In the genomic region with DNA sequence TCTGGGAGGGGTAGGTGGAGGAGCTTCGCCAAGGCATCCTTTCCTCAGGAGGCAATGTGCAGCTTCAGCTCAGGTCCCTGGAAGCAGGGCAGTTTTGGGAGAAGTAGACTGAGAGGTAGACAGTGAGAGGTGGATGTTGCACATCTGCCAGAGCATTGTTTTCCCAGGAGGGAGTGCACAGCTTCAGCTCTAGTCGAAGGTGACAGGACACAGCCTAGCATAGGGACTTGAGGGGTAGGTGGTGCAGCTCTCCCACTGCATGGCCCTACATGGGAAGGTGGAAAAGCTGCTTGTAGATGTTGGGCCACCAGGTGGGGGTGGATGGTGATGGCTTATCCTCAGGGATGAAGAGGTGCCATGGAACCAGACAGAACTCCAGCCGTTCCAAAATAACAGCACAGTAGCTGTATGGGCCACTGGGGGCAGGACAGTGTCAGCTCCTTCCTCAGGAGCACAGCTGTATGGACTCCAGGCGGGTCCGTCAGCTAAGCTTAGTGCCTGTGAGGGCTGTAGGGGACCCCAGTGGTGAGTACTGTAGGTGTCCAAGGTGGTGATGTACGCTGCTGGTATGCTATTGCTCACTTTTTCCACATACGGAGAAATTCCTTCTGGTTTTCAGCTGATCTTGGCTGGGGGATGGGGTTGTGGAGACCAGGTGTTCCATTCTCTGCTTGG, we compare ENCODE assay signal across 16 cellular contexts. TPM values are rescaled to one million over a fixed set of nuclear protein-coding genes. Genes with fewer than 3 reads are reported as not detected.
DNase-seq lines count a peak whose midpoint lies in the region; ATAC-seq, FAIRE-seq and TF ChIP-seq lines count a peak whose summit lies in the region.
"Had no signal": no experiment of that assay in that cellular context is flagged by ENCODE, and none has a peak within 500 bp of the region (broad histone marks: within the 10 kb centered on the region; RNA-seq: fewer than 3 reads in every experiment).

No MANE protein-coding gene starts in this region.

- 74% methylated on average over 7 of the region's 7 CpGs for WGBS in right cardiac atrium
- 70% methylated on average over 7 of the region's 7 CpGs for WGBS in GM12878 (ENCODE audit: insufficient coverage, insufficient replicate concordance, low lambda C conversion rate, missing lambda C conversion rate)
- WGBS in suprapubic skin: 85% methylated on average over 7 of the region's 7 CpGs

- H3K4me1 ChIP-seq in right cardiac atrium (ENCODE audit: control insufficient read depth, insufficient read depth, low read length): peaks cover 12% of the 10 kb centered on the region
- H3K4me1 ChIP-seq in right atrium auricular region: peaks cover 0 to 12% of the 10 kb centered on the region in 2 donors
- no peaks in the 10 kb centered on the region for H3K4me1 ChIP-seq in GM12878 (ENCODE audit: control insufficient read depth, insufficient read depth, low read length)
- H3K4me1 ChIP-seq in keratinocyte (ENCODE audit: control insufficient read depth, extremely low read depth, insufficient read depth, low read length): peaks cover 47% of the 10 kb centered on the region
- H3K4me1 ChIP-seq in suprapubic skin: peaks cover 29% of the 10 kb centered on the region

- ATAC-seq in right cardiac atrium: peak; percentile 30 to 33
- peak; percentile 38 for ATAC-seq in GM12878
- ATAC-seq in GM18873 (IDR thresholded peaks at IDR 0.05; ENCODE audit: low FRiP score, unreplicated experiment): no peak
- ATAC-seq: activated CD4-positive, CD25-positive, alpha-beta regulatory T cell treated with anti-CD3 and anti-CD28 coated beads, Interleukin-2, amount 50 U/mL, for 24 hours had no signal

- RAD21 ChIA-PET in GM12878 (lab: Charles Lee; ENCODE audit: unreplicated experiment): interaction anchor here (1.6 kb wide), 1 partner anchor 10 kb away, joined by 5 read pairs; no protein-coding TSS in a partner anchor

- H3K27me3 ChIP-seq in right cardiac atrium (ENCODE audit: control insufficient read depth, insufficient read depth) (no peaks in the 10 kb centered on the region), right atrium auricular region (no peaks in the 10 kb centered on the region), GM12878 (replicated peaks in 1 of 2; ENCODE audit: control insufficient read depth in 2 of 2, insufficient read depth in 2 of 2, low read length in 1 of 2) (no peaks in the 10 kb centered on the region), keratinocyte (ENCODE audit: control insufficient read depth, extremely low read depth, insufficient read depth, low read length) (no peaks in the 10 kb centered on the region), suprapubic skin (no peaks in the 10 kb centered on the region), WERI-Rb-1 (ENCODE audit: insufficient read depth, low read depth, severe bottlenecking) (no peaks in the 10 kb centered on the region)
- H3K27me3 ChIP-seq: neutrophil had no signal

- CTCF ChIA-PET in GM12878 (lab: Yijun Ruan, JAX): interaction anchor here (0.7 to 1.0 kb wide), 3 partner anchors 15 to 107 kb away, joined by 3 to 4 read pairs (median 3); no protein-coding TSS in a partner anchor

- H3K79me2 ChIP-seq in GM12878 (ENCODE audit: control insufficient read depth, insufficient read depth, low read length) (peaks cover 7% of the 10 kb centered on the region), keratinocyte (ENCODE audit: control insufficient read depth, insufficient read depth, low read length) (peaks cover 43% of the 10 kb centered on the region)

- intact Hi-C loops in right cardiac atrium (cut with DNase I): no loop called here
- intact Hi-C loops in GM12878 (cut with micrococcal nuclease; ENCODE audit: unreplicated experiment): no loop called here

- H3K4me3 ChIP-seq in right cardiac atrium (ENCODE audit: low read length) (no peak overlapping the region), right atrium auricular region (no peak overlapping the region), GM12878 (no peak overlapping the region), keratinocyte (ENCODE audit: control insufficient read depth in 2 of 3, extremely low read depth in 1 of 3, insufficient read depth in 2 of 3, low read depth in 1 of 3, low read length in 3 of 3) (peak overlapping the region in 1 of 3 experiments; percentile 2), suprapubic skin (no peak overlapping the region), WERI-Rb-1 (ENCODE audit: low read depth, low read length) (no peak overlapping the region)
- H3K4me3 ChIP-seq: lung, thoracic aorta had no signal

- H3K27ac ChIP-seq in right cardiac atrium (ENCODE audit: low read length): no peak overlapping the region
- no peak overlapping the region for H3K27ac ChIP-seq in right atrium auricular region
- no peak overlapping the region for H3K27ac ChIP-seq in GM12878 (ENCODE audit: control insufficient read depth, insufficient read depth)
- H3K27ac ChIP-seq in keratinocyte (ENCODE audit: control insufficient read depth, insufficient read depth, low read length): peak overlapping the region; percentile 82
- H3K27ac ChIP-seq in suprapubic skin: peak overlapping the region; percentile 51
- no peak overlapping the region for H3K27ac ChIP-seq in WERI-Rb-1
- H3K27ac ChIP-seq: neutrophil, thoracic aorta had no signal

- H4K20me1 ChIP-seq in GM12878 (ENCODE audit: control insufficient read depth, insufficient read depth) (no peaks in the 10 kb centered on the region), keratinocyte (ENCODE audit: control insufficient read depth, extremely low read depth, insufficient read depth, low read length) (peaks cover 13% of the 10 kb centered on the region)

- TF ChIP-seq POLR2A in GM12878 (IDR thresholded peaks at IDR 0.05; ENCODE audit: low read depth, low read length) (peak; percentile 14; the same call in 1 of the 2 replicates), suprapubic skin (IDR thresholded peaks at IDR 0.05) (no peak)

- H3K9ac ChIP-seq in GM12878 (ENCODE audit: control insufficient read depth, insufficient read depth, low read length): no peak overlapping the region
- H3K9ac ChIP-seq in keratinocyte (ENCODE audit: control insufficient read depth, extremely low read depth, insufficient read depth, low read length): peak overlapping the region; percentile 40

- TF ChIP-seq RAD21 in GM12878 (IDR thresholded peaks at IDR 0.05; ENCODE audit: insufficient read depth, low read depth, low read length): no peak

- H3K9me1 ChIP-seq in keratinocyte (ENCODE audit: control insufficient read depth, extremely low read depth, insufficient read depth, low read length): peaks cover 10% of the 10 kb centered on the region

- POLR2A ChIA-PET in GM12878 (lab: Charles Lee): interaction anchor here (0.9 to 1.1 kb wide), 3 partner anchors 9 to 13 kb away, joined by 3 read pairs; no protein-coding TSS in a partner anchor

- SMC1A ChIA-PET in GM12878 (lab: Charles Lee; ENCODE audit: uncharacterized antibody, unreplicated experiment): interaction anchor here (0.5 to 2.5 kb wide), 3 partner anchors 11 to 55 kb away, joined by 3 to 7 read pairs (median 5); no protein-coding TSS in a partner anchor

- no peak for FAIRE-seq in GM12878 (lab: Jason Lieb, UNC)
- FAIRE-seq in keratinocyte (lab: Jason Lieb, UNC): no peak

- BruUV-seq in GM12878 (replicated peaks; lab: Mats Ljungman, UMichigan): no TSS peak

- H2AFZ ChIP-seq in GM12878 (ENCODE audit: control insufficient read depth, low read depth, low read length) (no peak overlapping the region), keratinocyte (ENCODE audit: control insufficient read depth, low read length) (no peak overlapping the region)

- H3K9me3 ChIP-seq in right cardiac atrium (ENCODE audit: control insufficient read depth, low read length): no peaks in the 10 kb centered on the region
- H3K9me3 ChIP-seq in right atrium auricular region: no peaks in the 10 kb centered on the region
- no peaks in the 10 kb centered on the region for H3K9me3 ChIP-seq in GM12878 (replicated peaks; ENCODE audit: control insufficient read depth, insufficient read depth, low read length)
- no peaks in the 10 kb centered on the region for H3K9me3 ChIP-seq in keratinocyte (ENCODE audit: control insufficient read depth, low read depth, low read length)
- no peaks in the 10 kb centered on the region for H3K9me3 ChIP-seq in suprapubic skin
- no peaks in the 10 kb centered on the region for H3K9me3 ChIP-seq in WERI-Rb-1 (ENCODE audit: severe bottlenecking)
- H3K9me3 ChIP-seq: neutrophil had no signal

- in situ Hi-C loops in GM12878 (cut with MboI): no loop called here

- TF ChIP-seq EP300 in GM12878 (IDR thresholded peaks at IDR 0.05; ENCODE audit: borderline replicate concordance in 1 of 2, control insufficient read depth in 1 of 2, low read depth in 2 of 2, low read length in 2 of 2): no peak
- no peak for TF ChIP-seq EP300 in suprapubic skin (IDR thresholded peaks at IDR 0.05)

- H3K36me3 ChIP-seq in right atrium auricular region (peaks cover 23% of the 10 kb centered on the region), GM12878 (ENCODE audit: control insufficient read depth in 2 of 2, insufficient read depth in 2 of 2, low read length in 1 of 2) (peaks cover 5 to 16% of the 10 kb centered on the region in 2 experiments), keratinocyte (ENCODE audit: control insufficient read depth in 2 of 2, extremely low read depth in 1 of 2, insufficient read depth in 2 of 2, low read length in 2 of 2) (peaks cover 0 to 18% of the 10 kb centered on the region in 2 experiments), suprapubic skin (peaks cover 17% of the 10 kb centered on the region), WERI-Rb-1 (peaks cover 19% of the 10 kb centered on the region)
- H3K36me3 ChIP-seq: neutrophil had no signal

- DNase-seq in right cardiac atrium (no peak), right atrium auricular region (ENCODE audit: low spot score) (no peak), GM12878 (ENCODE audit: low read depth, low spot score) (no peak), keratinocyte (ENCODE audit: low read depth, low spot score) (no peak), suprapubic skin (ENCODE audit: low spot score in 2 of 2) (no peak), NCI-H2196 treated with DMSO at 0.1 percent for 48 hours (lab: John Stamatoyannopoulos, UW; ENCODE audit: unreplicated experiment) (no peak), WERI-Rb-1 (no peak)
- DNase-seq: activated naive CD4-positive, alpha-beta T cell treated with anti-CD3 and anti-CD28 coated beads, Interleukin-2, amount 10 ng/mL, durations not matched to agents 7 days and 5 days; NCI-H2227 treated with DMSO at 0.1 percent for 48 hours; stimulated activated CD4-positive, alpha-beta T cell treated with anti-CD3 and anti-CD28 coated beads, Interleukin-12 subunit alpha, Interleukin-12 subunit beta, amount 100 ng/mL, for 4 hours; SW 1271 had no signal

- no peak overlapping the region for H3K4me2 ChIP-seq in GM12878 (ENCODE audit: control insufficient read depth, insufficient read depth)
- peak overlapping the region; percentile 55 for H3K4me2 ChIP-seq in keratinocyte (ENCODE audit: control insufficient read depth, extremely low read depth, insufficient read depth, low read depth, low read length)

- no peak for TF ChIP-seq CTCF in right atrium auricular region (IDR thresholded peaks at IDR 0.05)
- no peak for TF ChIP-seq CTCF in GM12878 (IDR thresholded peaks at IDR 0.05 in 2 of 3, conservative IDR thresholded peaks at IDR 0.05 in 1 of 3; ENCODE audit: control insufficient read depth in 2 of 3, extremely low read depth in 1 of 3, insufficient read depth in 1 of 3, low read depth in 3 of 3, low read length in 3 of 3)
- peak in 2 of 3 experiments; percentile 12 to 13 for TF ChIP-seq CTCF in keratinocyte (optimal IDR thresholded peaks at IDR 0.05 in 1 of 3, IDR thresholded peaks at IDR 0.05 in 1 of 3, conservative IDR thresholded peaks at IDR 0.05 in 1 of 3; ENCODE audit: extremely low read depth in 1 of 3, insufficient read depth in 2 of 3, low read length in 3 of 3)
- no peak for TF ChIP-seq CTCF in suprapubic skin (IDR thresholded peaks at IDR 0.05)
- no peak for TF ChIP-seq CTCF in WERI-Rb-1 (IDR thresholded peaks at IDR 0.05; ENCODE audit: low read depth, low read length)

- dilution Hi-C loops in keratinocyte (cut with MboI; ENCODE audit: extremely low pct_ligation_motif_present, low sequenced_read_pairs): no loop called here

RNA-seq across cellular contexts. Expression of gene ZNF543, which starts 17.4 kb away (rescaled TPM):
- total RNA-seq in right cardiac atrium: 1 to 10 TPM; 5.8 to 7.6 (median 6.6) TPM
- 2.1 TPM for polyA plus RNA-seq in right cardiac atrium
- 1 to 10 TPM; 6.0 to 7.8 TPM for total RNA-seq in right atrium auricular region
- total RNA-seq in GM12878 (2013; cell fraction: nucleolus; rRNA removed): 20.8 and 22.8 TPM in 2 replicates
- 9.0 and 9.5 TPM in 2 replicates for total RNA-seq in GM12878 (2014; rRNA removed)
- total RNA-seq in GM12878 (2014; rRNA removed; fragmentation: Illumina TruSeq; extraction: Trizol): 8.5 and 8.6 TPM in 2 replicates
- total RNA-seq in GM12878 (2021): 7.3 and 8.0 TPM in 2 replicates
- 2.7 TPM for polyA plus RNA-seq in GM12878 (2011; ENCODE audit: low read depth)
- polyA plus RNA-seq in GM12878 (2011; rRNA removed): 3.4 and 4.5 TPM in 2 replicates
- 2.3 and 2.9 TPM in 2 replicates for polyA plus RNA-seq in GM12878 (2011; cell fraction: cytosol; rRNA removed)
- 2.8 TPM in 2 replicates for polyA plus RNA-seq in GM12878 (2011; cell fraction: nucleus; rRNA removed)
- 2.7 and 3.0 TPM in 2 replicates for polyA plus RNA-seq in GM12878 (2012)
- polyA plus RNA-seq in GM12878 (2014; fragmentation: Illumina TruSeq; extraction: Trizol): 2.4 and 2.7 TPM in 2 replicates
- polyA plus RNA-seq in GM12878 (2014; fragmentation: Nextera tagmentation; extraction: Ambion mirVana): under 1 TPM; 0.53 to 0.74 TPM
- 3.2 and 3.5 TPM in 2 replicates for polyA plus RNA-seq in GM12878 (2014; rRNA removed)
- polyA plus RNA-seq in GM12878 (2016; fragmentation: Nextera tagmentation; extraction: Ambion mirVana): 1 to 10 TPM; 3.7 to 4.3 TPM
- 13.2 and 14.1 TPM in 2 replicates for polyA minus RNA-seq in GM12878 (2011; rRNA and poly(A)+ RNA removed)
- polyA minus RNA-seq in GM12878 (2011; cell fraction: cytosol; rRNA and poly(A)+ RNA removed): 5.6 TPM in 2 replicates
- polyA minus RNA-seq in GM12878 (2011; cell fraction: nucleus; rRNA and poly(A)+ RNA removed): 5.6 and 7.7 TPM in 2 replicates
- polyA plus RNA-seq in keratinocyte: 2.1 to 2.9 TPM (median 2.5 TPM) in 3 replicates
- 1.4 TPM for polyA plus RNA-seq in keratinocyte (2011; ENCODE audit: low read depth)
- 0.99 and 1.4 TPM in 2 replicates for polyA plus RNA-seq in keratinocyte (2011; cell fraction: cytosol; rRNA removed)
- polyA plus RNA-seq in keratinocyte (2011; cell fraction: nucleus; rRNA removed): 3.3 and 3.8 TPM in 2 replicates
- 1.5 and 2.6 TPM in 2 replicates for polyA plus RNA-seq in keratinocyte (2012; ENCODE audit: low replicate concordance)
- polyA minus RNA-seq in keratinocyte: 3.2 to 9.7 TPM (median 9.5 TPM) in 3 replicates
- polyA minus RNA-seq in keratinocyte (2011; cell fraction: cytosol; rRNA and poly(A)+ RNA removed): 5.6 TPM
- polyA minus RNA-seq in keratinocyte (2011; cell fraction: nucleus; rRNA and poly(A)+ RNA removed): 7.6 and 13.2 TPM in 2 replicates
- total RNA-seq in suprapubic skin: 10 to 100 TPM in 3 of 4 donors, 1 to 10 TPM in 1; 9.8 to 15.8 (median 11.6) TPM

RNA-seq across cellular contexts. Expression of gene ZNF460, which starts 22.6 kb away (rescaled TPM):
- total RNA-seq in right cardiac atrium (10 to 100 TPM; 30.6 to 46.5 (median 36.1) TPM), right atrium auricular region (10 to 100 TPM; 34.7 to 38.3 TPM), GM12878 (2014; rRNA removed) (34.4 and 37.5 TPM in 2 replicates), GM12878 (2014; rRNA removed; fragmentation: Illumina TruSeq; extraction: Trizol) (42.4 and 46.5 TPM in 2 replicates), GM12878 (2021) (41.7 and 43.0 TPM in 2 replicates), suprapubic skin (100 to 1,000 TPM in 1 of 4 donors, 10 to 100 TPM in 3; 75.2 to 101 (median 78.6) TPM)
- polyA plus RNA-seq in right cardiac atrium (3.5 TPM), GM12878 (2011; rRNA removed) (23.8 and 25.2 TPM in 2 replicates), GM12878 (2014; fragmentation: Illumina TruSeq; extraction: Trizol) (1.5 and 2.8 TPM in 2 replicates), GM12878 (2014; fragmentation: Nextera tagmentation; extraction: Ambion mirVana) (under 1 TPM; 0.15 to 0.58 TPM), GM12878 (2014; rRNA removed) (7.7 and 8.5 TPM in 2 replicates), GM12878 (2016; fragmentation: Nextera tagmentation; extraction: Ambion mirVana) (1 to 10 TPM; 8.0 to 8.9 TPM), keratinocyte (10.3 to 16.9 TPM (median 15.2 TPM) in 3 replicates)
- total RNA-seq in GM12878 (2013; cell fraction: nucleolus; rRNA removed): 431 and 458 TPM in 2 replicates
- 3.1 TPM for polyA plus RNA-seq in GM12878 (2011; ENCODE audit: low read depth)
- 18.2 and 19.4 TPM in 2 replicates for polyA plus RNA-seq in GM12878 (2011; cell fraction: cytosol; rRNA removed)
- polyA plus RNA-seq in GM12878 (2011; cell fraction: nucleus; rRNA removed): 15.9 and 20.0 TPM in 2 replicates
- polyA plus RNA-seq in GM12878 (2012): 3.0 TPM in 2 replicates
- polyA minus RNA-seq in GM12878 (2011; rRNA and poly(A)+ RNA removed): 238 and 280 TPM in 2 replicates
- polyA minus RNA-seq in GM12878 (2011; cell fraction: cytosol; rRNA and poly(A)+ RNA removed): 72.3 and 73.4 TPM in 2 replicates
- 77.2 and 85.8 TPM in 2 replicates for polyA minus RNA-seq in GM12878 (2011; cell fraction: nucleus; rRNA and poly(A)+ RNA removed)
- 10.3 TPM for polyA plus RNA-seq in keratinocyte (2011; ENCODE audit: low read depth)
- polyA plus RNA-seq in keratinocyte (2011; cell fraction: cytosol; rRNA removed): 4.2 and 5.9 TPM in 2 replicates
- polyA plus RNA-seq in keratinocyte (2011; cell fraction: nucleus; rRNA removed): 42.5 and 43.0 TPM in 2 replicates
- 2.1 and 10.8 TPM in 2 replicates for polyA plus RNA-seq in keratinocyte (2012; ENCODE audit: low replicate concordance)
- 99.8 to 260 TPM (median 199 TPM) in 3 replicates for polyA minus RNA-seq in keratinocyte
- 67.9 TPM for polyA minus RNA-seq in keratinocyte (2011; cell fraction: cytosol; rRNA and poly(A)+ RNA removed)
- polyA minus RNA-seq in keratinocyte (2011; cell fraction: nucleus; rRNA and poly(A)+ RNA removed): 228 and 328 TPM in 2 replicates

RNA-seq across cellular contexts. Expression of gene ZNF304, which starts 48.2 kb away (rescaled TPM):
- total RNA-seq in right cardiac atrium (10 to 100 TPM in 3 of 4 donors, 1 to 10 TPM in 1; 8.5 to 12.6 (median 11.2) TPM), right atrium auricular region (1 to 10 TPM; 6.6 to 8.2 TPM), GM12878 (2014; rRNA removed) (7.3 and 7.4 TPM in 2 replicates), GM12878 (2014; rRNA removed; fragmentation: Illumina TruSeq; extraction: Trizol) (9.4 and 9.7 TPM in 2 replicates), GM12878 (2021) (8.6 and 8.8 TPM in 2 replicates), suprapubic skin (10 to 100 TPM in 3 of 4 donors, 1 to 10 TPM in 1; 10.0 to 12.4 (median 11.3) TPM)
- polyA plus RNA-seq in right cardiac atrium (3.9 TPM), GM12878 (2011; rRNA removed) (11.6 and 12.1 TPM in 2 replicates), GM12878 (2014; fragmentation: Illumina TruSeq; extraction: Trizol) (8.0 and 9.0 TPM in 2 replicates), GM12878 (2014; fragmentation: Nextera tagmentation; extraction: Ambion mirVana) (1 to 10 TPM; 1.1 to 1.5 TPM), GM12878 (2014; rRNA removed) (5.0 and 5.5 TPM in 2 replicates), GM12878 (2016; fragmentation: Nextera tagmentation; extraction: Ambion mirVana) (1 to 10 TPM; 5.0 to 6.6 TPM), keratinocyte (7.4 to 8.1 TPM (median 7.7 TPM) in 3 replicates)
- total RNA-seq in GM12878 (2013; cell fraction: nucleolus; rRNA removed): 14.3 and 14.6 TPM in 2 replicates
- polyA plus RNA-seq in GM12878 (2011; ENCODE audit: low read depth): 4.9 TPM
- polyA plus RNA-seq in GM12878 (2011; cell fraction: cytosol; rRNA removed): 7.4 and 9.1 TPM in 2 replicates
- 9.2 and 10.4 TPM in 2 replicates for polyA plus RNA-seq in GM12878 (2011; cell fraction: nucleus; rRNA removed)
- 6.2 and 7.2 TPM in 2 replicates for polyA plus RNA-seq in GM12878 (2012)
- 18.6 and 20.1 TPM in 2 replicates for polyA minus RNA-seq in GM12878 (2011; rRNA and poly(A)+ RNA removed)
- polyA minus RNA-seq in GM12878 (2011; cell fraction: cytosol; rRNA and poly(A)+ RNA removed): 6.0 and 7.2 TPM in 2 replicates
- 5.8 and 7.3 TPM in 2 replicates for polyA minus RNA-seq in GM12878 (2011; cell fraction: nucleus; rRNA and poly(A)+ RNA removed)
- 1.2 TPM for polyA plus RNA-seq in keratinocyte (2011; ENCODE audit: low read depth)
- polyA plus RNA-seq in keratinocyte (2011; cell fraction: cytosol; rRNA removed): 2.9 and 5.4 TPM in 2 replicates
- 11.6 and 12.8 TPM in 2 replicates for polyA plus RNA-seq in keratinocyte (2011; cell fraction: nucleus; rRNA removed)
- 5.7 and 6.3 TPM in 2 replicates for polyA plus RNA-seq in keratinocyte (2012; ENCODE audit: low replicate concordance)
- polyA minus RNA-seq in keratinocyte: 6.7 to 15.4 TPM (median 15.0 TPM) in 3 replicates
- polyA minus RNA-seq in keratinocyte (2011; cell fraction: cytosol; rRNA and poly(A)+ RNA removed): 7.3 TPM
- polyA minus RNA-seq in keratinocyte (2011; cell fraction: nucleus; rRNA and poly(A)+ RNA removed): 12.0 and 17.7 TPM in 2 replicates

Comparison
In these comparisons a context has a peak if more than half of its experiments do, and no peak if none do; other contexts are left out.
1. H3K27ac ChIP-seq: peak in keratinocyte (single experiment) and suprapubic skin (single experiment); none in right cardiac atrium (single experiment), right atrium auricular region (0 of 2), GM12878 (single experiment) and WERI-Rb-1 (single experiment).
2. CTCF ChIP-seq: peak in keratinocyte (2 of 3); none in right atrium auricular region (0 of 2), GM12878 (0 of 3), suprapubic skin (0 of 2) and WERI-Rb-1 (single experiment).